In the genomic region with DNA sequence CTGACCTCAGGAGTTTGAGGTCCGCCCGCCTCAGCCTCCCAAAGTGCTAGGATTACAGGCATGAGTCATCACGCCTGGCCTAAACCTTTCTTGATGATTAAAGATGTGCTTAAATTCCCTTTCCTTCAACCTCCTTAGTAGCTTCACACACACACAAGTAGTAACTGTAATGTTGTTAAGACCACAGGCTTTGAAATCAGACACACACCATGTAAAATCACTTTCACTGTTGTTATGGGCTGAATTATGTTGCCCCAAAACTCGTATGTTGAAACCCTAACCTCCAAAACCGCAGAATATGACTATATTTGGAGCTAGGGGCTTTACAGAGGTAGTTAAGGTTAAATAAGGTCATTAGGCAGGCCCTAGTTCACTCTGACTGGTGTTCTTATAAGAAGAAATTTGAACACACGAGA, we compare ENCODE assay signal across 1 cellular context.
TF ChIP-seq lines count a peak whose summit lies in the region.

No MANE protein-coding gene starts in this region.

TF ChIP-seq in GM12878, 131 proteins besides CTCF, POLR2A, EP300 and RAD21 (continued from another document):
- TF ChIP-seq RAD51 (IDR thresholded peaks at IDR 0.05) (no peak), IKZF1 (conservative IDR thresholded peaks at IDR 0.05) (peak; percentile 79)
